In genomic region chr2:54120950-54121349, GRCh38 we compare ENCODE assay signal across 11 cellular contexts. TPM values are rescaled to one million over a fixed set of nuclear protein-coding genes. Genes with fewer than 3 reads are reported as not detected.
DNase-seq lines count a peak whose midpoint lies in the region; TF ChIP-seq lines count a peak whose summit lies in the region.
"Had no signal": no experiment of that assay in that cellular context is flagged by ENCODE, and none has a peak within 500 bp of the region (broad histone marks: within the 10 kb centered on the region; RNA-seq: fewer than 3 reads in every experiment).

No MANE protein-coding gene starts in this region.

- H3K27ac Mint-ChIP-seq in type B pancreatic cell: peak overlapping the region; percentile 66
- H3K27ac Mint-ChIP-seq: CD14-positive monocyte; CD8-positive, alpha-beta T cell had no signal

- DNase-seq in erythroblast (lab: John Stamatoyannopoulos, UW) (peak; percentile 6 to 14), neuronal stem cell (ENCODE audit: low spot score) (no peak), type B pancreatic cell (ENCODE audit: extremely low spot score, unreplicated experiment) (no peak), DMS79 (lab: John Stamatoyannopoulos, UW) (no peak)
- DNase-seq in activated CD4-positive, CD25-positive, alpha-beta regulatory T cell (lab: John Stamatoyannopoulos, UW): no peak
- DNase-seq: CD8-positive, alpha-beta T cell; COR-L47; DMS153; H7 had no signal

- peaks cover 9% of the 10 kb centered on the region for H3K4me1 Mint-ChIP-seq in type B pancreatic cell (ENCODE audit: unreplicated experiment)

- H2AK5ac ChIP-seq in neuronal stem cell (ENCODE audit: low read depth, low read length): peak overlapping the region; percentile 68

- peak overlapping the region; percentile 3 for H3K14ac ChIP-seq in neuronal stem cell (ENCODE audit: low read length)

- POLR2A ChIA-PET in HEK293 (lab: Yijun Ruan, JAX): no interaction called here

- H2BK120ac ChIP-seq in neuronal stem cell (ENCODE audit: low read depth, low read length): no peak overlapping the region

- no peak overlapping the region for H4K91ac ChIP-seq in neuronal stem cell (ENCODE audit: low read depth, low read length, poor library complexity)

- H3K9me3 ChIP-seq in HEK293 (ENCODE audit: control insufficient read depth, insufficient read depth, low read depth, low read length): no peaks in the 10 kb centered on the region
- peaks cover 7 to 8% of the 10 kb centered on the region in 2 donors for H3K9me3 ChIP-seq in neuronal stem cell (replicated peaks in 1 of 2; ENCODE audit: control insufficient read depth in 2 of 2, insufficient read depth in 1 of 2, low read depth in 1 of 2, low read length in 2 of 2)

- H3K79me1 ChIP-seq in neuronal stem cell (ENCODE audit: low read depth, low read length): no peaks in the 10 kb centered on the region

- peaks cover 6% of the 10 kb centered on the region for H3K9me3 Mint-ChIP-seq in type B pancreatic cell

- TF ChIP-seq CTCF in HEK293 (tag by site-specific recombination; IDR thresholded peaks at IDR 0.05): no peak
- TF ChIP-seq CTCF in type B pancreatic cell (conservative IDR thresholded peaks at IDR 0.05): no peak

- no peak overlapping the region for H4K8ac ChIP-seq in neuronal stem cell (ENCODE audit: low read depth, low read length)

- H3K27me3 ChIP-seq in neuronal stem cell (ENCODE audit: control insufficient read depth in 3 of 3, insufficient read depth in 3 of 3, low read depth in 1 of 3, low read length in 3 of 3): no peaks in the 10 kb centered on the region

- no peak overlapping the region for H3K9ac ChIP-seq in neuronal stem cell (ENCODE audit: low read depth, low read length, poor library complexity)

- H3K36me3 ChIP-seq in HEK293 (ENCODE audit: control insufficient read depth in 2 of 2, insufficient read depth in 1 of 2, low read length in 2 of 2): peaks cover 0 to 4% of the 10 kb centered on the region in 2 experiments; a peak in 1 of 3 replicates
- H3K36me3 ChIP-seq in neuronal stem cell (replicated peaks in 1 of 2; ENCODE audit: control insufficient read depth in 2 of 2, insufficient read depth in 2 of 2, low read length in 2 of 2): peaks cover 0 to 3% of the 10 kb centered on the region in 2 donors

- peaks cover 5% of the 10 kb centered on the region for H3K36me3 Mint-ChIP-seq in type B pancreatic cell

- no peaks in the 10 kb centered on the region for H3K4me1 ChIP-seq in HEK293 (ENCODE audit: control insufficient read depth, insufficient read depth, low read length)
- no peaks in the 10 kb centered on the region for H3K4me1 ChIP-seq in neuronal stem cell (ENCODE audit: control insufficient read depth in 2 of 2, insufficient read depth in 1 of 2, low read depth in 1 of 2, low read length in 2 of 2)

- H2BK15ac ChIP-seq in neuronal stem cell (ENCODE audit: low read length): no peak overlapping the region

- no peak overlapping the region for H3K4me3 Mint-ChIP-seq in type B pancreatic cell
- H3K4me3 Mint-ChIP-seq: CD14-positive monocyte; CD8-positive, alpha-beta T cell had no signal

- no peak overlapping the region for H2BK5ac ChIP-seq in neuronal stem cell (ENCODE audit: low read length)

- no peak overlapping the region for H2BK12ac ChIP-seq in neuronal stem cell (ENCODE audit: low read length)

- CTCF ChIA-PET in HEK293 (lab: Yijun Ruan, JAX): interaction anchor here (1.2 kb wide), 1 partner anchor 544 kb away, joined by 3 read pairs; no protein-coding TSS in a partner anchor

- no peak for TF ChIP-seq POLR2A in erythroblast (IDR thresholded peaks at IDR 0.05; ENCODE audit: low read length)

- no peak overlapping the region for H3K18ac ChIP-seq in neuronal stem cell (ENCODE audit: low read length)

- H2AFZ ChIP-seq in neuronal stem cell (ENCODE audit: low read length): no peak overlapping the region

- no peak overlapping the region for H3K23ac ChIP-seq in neuronal stem cell (ENCODE audit: low read depth, low read length, poor library complexity)

- H3K4me3 ChIP-seq in HEK293 (ENCODE audit: low read depth, low read length): no peak overlapping the region
- peak overlapping the region in 1 of 2 donors; percentile 63 for H3K4me3 ChIP-seq in neuronal stem cell (ENCODE audit: low read length in 2 of 2)

- no CpG with 5 or more reads among the region's 8 CpGs for WGBS in neuronal stem cell (ENCODE audit: extremely low coverage in 2 of 2, insufficient read length in 2 of 2, insufficient replicate concordance in 1 of 2), 2 donors

- H3K27ac ChIP-seq in HEK293 (ENCODE audit: extremely low read depth, low read depth, low read length) (no peak overlapping the region), neuronal stem cell (replicated peaks; ENCODE audit: low read length) (no peak overlapping the region)

- no peak overlapping the region for H3K4ac ChIP-seq in neuronal stem cell (ENCODE audit: low read length)

- H3K4me2 ChIP-seq in neuronal stem cell (ENCODE audit: insufficient read depth, low read length, poor library complexity, severe bottlenecking): no peak overlapping the region

- H3K27me3 Mint-ChIP-seq in type B pancreatic cell: no peaks in the 10 kb centered on the region

TF ChIP-seq in HEK293, 187 proteins besides CTCF, POLR2A, EP300 and RAD21:
- no peak for TF ChIP-seq ZNF670 (tag by site-specific recombination; IDR thresholded peaks at IDR 0.05; ENCODE audit: low read depth)
- TF ChIP-seq SETDB1 (IDR thresholded peaks at IDR 0.05; ENCODE audit: insufficient read length, low read length): peak; percentile 91

RNA-seq across cellular contexts. Expression of gene ACYP2, which starts 5.5 kb away (rescaled TPM):
- polyA plus RNA-seq in neuronal stem cell (2013, experiment 1 of 2): 14.2 TPM
- polyA plus RNA-seq in neuronal stem cell (2013, experiment 2 of 2): 14.8 TPM
- total RNA-seq in type B pancreatic cell (ENCODE audit: low replicate concordance): 9.8 and 10.1 TPM in 2 replicates

Comparison
In these comparisons a context has a peak if more than half of its experiments do, and no peak if none do; other contexts are left out.
1. DNase-seq: peak in erythroblast (2 of 2); none in neuronal stem cell (single experiment), type B pancreatic cell (single experiment), DMS79 (single experiment) and activated CD4-positive, CD25-positive, alpha-beta regulatory T cell (0 of 4).